In the genomic region with DNA sequence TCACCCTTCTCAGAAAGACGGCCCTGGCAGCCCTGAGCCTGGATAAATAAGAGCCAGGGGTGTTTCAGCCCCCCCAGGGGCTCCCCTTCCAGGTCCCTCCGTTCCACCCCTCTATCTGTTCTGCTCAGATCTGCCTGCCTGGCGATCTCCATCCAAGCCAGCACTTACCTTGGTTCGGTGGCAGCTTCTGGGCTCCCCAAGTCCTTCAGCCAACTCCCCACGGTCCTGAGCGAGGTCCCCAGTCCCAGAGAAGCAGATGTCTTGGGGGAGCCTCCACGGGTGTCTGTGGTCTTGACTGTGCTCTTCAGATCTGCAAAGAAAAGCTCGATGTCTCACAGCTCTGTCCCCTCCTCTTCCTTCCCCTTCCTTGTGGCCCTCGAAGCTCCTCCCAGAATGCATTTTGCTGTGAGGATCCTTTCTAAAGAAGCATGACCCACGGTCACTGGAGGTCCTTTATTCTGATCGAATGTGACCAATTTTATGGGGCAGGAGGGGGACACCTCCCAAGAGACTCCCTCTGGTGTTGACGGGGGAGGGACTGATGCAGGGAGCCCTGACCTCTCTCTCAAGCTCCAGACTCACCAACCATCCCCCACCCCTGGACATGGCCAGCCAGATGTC, we compare ENCODE assay signal across 1 cellular context.
TF ChIP-seq lines count a peak whose summit lies in the region.

A gene with protein sequence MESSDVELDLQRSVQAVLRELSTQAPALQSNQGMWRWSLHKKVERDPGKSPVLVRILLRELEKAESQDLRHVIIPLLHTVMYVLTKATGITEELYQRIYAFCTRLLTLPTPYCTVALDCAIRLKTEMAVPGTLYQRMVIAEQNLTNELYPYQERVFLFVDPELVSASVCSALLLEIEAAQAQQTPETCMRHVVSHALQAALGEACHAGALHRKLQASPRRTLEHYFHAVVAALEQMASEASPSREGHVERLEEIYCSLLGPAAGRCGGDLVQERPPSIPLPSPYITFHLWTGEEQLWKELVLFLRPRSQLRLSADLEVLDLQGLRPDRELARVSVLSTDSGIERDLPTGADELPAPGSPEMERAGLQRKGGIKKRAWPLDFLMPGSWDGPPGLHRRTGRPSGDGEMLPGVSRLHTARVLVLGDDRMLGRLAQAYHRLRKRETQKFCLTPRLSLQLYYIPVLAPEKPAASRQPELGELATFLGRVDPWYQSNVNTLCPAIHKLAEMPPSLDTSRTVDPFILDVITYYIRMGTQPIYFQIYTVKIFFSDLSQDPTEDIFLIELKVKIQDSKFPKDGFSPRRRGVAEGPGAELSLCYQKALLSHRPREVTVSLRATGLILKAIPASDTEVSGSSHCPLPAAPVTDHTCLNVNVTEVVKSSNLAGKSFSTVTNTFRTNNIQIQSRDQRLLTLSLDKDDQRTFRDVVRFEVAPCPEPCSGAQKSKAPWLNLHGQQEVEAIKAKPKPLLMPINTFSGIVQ (minus strand): TSS at position 314 of the 621 bp plus-strand sequence. CDS start 17,880 bp downstream, outside the sequence.

TF ChIP-seq in GM12878, 131 proteins besides CTCF, POLR2A, EP300 and RAD21 (continued from another document):
- TF ChIP-seq, protein P1, sequence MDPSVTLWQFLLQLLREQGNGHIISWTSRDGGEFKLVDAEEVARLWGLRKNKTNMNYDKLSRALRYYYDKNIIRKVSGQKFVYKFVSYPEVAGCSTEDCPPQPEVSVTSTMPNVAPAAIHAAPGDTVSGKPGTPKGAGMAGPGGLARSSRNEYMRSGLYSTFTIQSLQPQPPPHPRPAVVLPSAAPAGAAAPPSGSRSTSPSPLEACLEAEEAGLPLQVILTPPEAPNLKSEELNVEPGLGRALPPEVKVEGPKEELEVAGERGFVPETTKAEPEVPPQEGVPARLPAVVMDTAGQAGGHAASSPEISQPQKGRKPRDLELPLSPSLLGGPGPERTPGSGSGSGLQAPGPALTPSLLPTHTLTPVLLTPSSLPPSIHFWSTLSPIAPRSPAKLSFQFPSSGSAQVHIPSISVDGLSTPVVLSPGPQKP (IDR thresholded peaks at IDR 0.05; ENCODE audit: low read depth, low read length): no peak
- TF ChIP-seq, protein P2, sequence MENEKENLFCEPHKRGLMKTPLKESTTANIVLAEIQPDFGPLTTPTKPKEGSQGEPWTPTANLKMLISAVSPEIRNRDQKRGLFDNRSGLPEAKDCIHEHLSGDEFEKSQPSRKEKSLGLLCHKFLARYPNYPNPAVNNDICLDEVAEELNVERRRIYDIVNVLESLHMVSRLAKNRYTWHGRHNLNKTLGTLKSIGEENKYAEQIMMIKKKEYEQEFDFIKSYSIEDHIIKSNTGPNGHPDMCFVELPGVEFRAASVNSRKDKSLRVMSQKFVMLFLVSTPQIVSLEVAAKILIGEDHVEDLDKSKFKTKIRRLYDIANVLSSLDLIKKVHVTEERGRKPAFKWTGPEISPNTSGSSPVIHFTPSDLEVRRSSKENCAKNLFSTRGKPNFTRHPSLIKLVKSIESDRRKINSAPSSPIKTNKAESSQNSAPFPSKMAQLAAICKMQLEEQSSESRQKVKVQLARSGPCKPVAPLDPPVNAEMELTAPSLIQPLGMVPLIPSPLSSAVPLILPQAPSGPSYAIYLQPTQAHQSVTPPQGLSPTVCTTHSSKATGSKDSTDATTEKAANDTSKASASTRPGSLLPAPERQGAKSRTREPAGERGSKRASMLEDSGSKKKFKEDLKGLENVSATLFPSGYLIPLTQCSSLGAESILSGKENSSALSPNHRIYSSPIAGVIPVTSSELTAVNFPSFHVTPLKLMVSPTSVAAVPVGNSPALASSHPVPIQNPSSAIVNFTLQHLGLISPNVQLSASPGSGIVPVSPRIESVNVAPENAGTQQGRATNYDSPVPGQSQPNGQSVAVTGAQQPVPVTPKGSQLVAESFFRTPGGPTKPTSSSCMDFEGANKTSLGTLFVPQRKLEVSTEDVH (IDR thresholded peaks at IDR 0.05; ENCODE audit: low read depth, partially characterized antibody): no peak
- TF ChIP-seq, protein P3, sequence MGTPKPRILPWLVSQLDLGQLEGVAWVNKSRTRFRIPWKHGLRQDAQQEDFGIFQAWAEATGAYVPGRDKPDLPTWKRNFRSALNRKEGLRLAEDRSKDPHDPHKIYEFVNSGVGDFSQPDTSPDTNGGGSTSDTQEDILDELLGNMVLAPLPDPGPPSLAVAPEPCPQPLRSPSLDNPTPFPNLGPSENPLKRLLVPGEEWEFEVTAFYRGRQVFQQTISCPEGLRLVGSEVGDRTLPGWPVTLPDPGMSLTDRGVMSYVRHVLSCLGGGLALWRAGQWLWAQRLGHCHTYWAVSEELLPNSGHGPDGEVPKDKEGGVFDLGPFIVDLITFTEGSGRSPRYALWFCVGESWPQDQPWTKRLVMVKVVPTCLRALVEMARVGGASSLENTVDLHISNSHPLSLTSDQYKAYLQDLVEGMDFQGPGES (IDR thresholded peaks at IDR 0.05): no peak
- no peak for TF ChIP-seq ZZZ3 (IDR thresholded peaks at IDR 0.05; ENCODE audit: control insufficient read depth, insufficient read length, low read depth)
- no peak for TF ChIP-seq IRF4 (IDR thresholded peaks at IDR 0.05; ENCODE audit: low read depth, low read length)
- no peak for TF ChIP-seq HDGF (IDR thresholded peaks at IDR 0.05)
- no peak for TF ChIP-seq MEF2A (IDR thresholded peaks at IDR 0.05; ENCODE audit: insufficient read depth, low read depth, low read length)
- TF ChIP-seq SIN3A (IDR thresholded peaks at IDR 0.05; ENCODE audit: low read depth, low read length): no peak
- no peak for TF ChIP-seq CEBPB (IDR thresholded peaks at IDR 0.05; ENCODE audit: borderline replicate concordance in 1 of 2, low read depth in 2 of 2, low read length in 2 of 2)
- no peak for TF ChIP-seq NR2C2 (IDR thresholded peaks at IDR 0.05; ENCODE audit: borderline replicate concordance, control insufficient read depth, insufficient read length, low read depth)
- TF ChIP-seq KAT2A (conservative IDR thresholded peaks at IDR 0.05; ENCODE audit: control insufficient read depth, low read depth, low read length): no peak
- no peak for TF ChIP-seq SREBF1 (IDR thresholded peaks at IDR 0.05; ENCODE audit: low read length)
- TF ChIP-seq MTA3 (IDR thresholded peaks at IDR 0.05; ENCODE audit: borderline replicate concordance, low read length): no peak
- TF ChIP-seq TAF1 (IDR thresholded peaks at IDR 0.05; ENCODE audit: borderline replicate concordance, low read depth, low read length): peak; percentile 81
- TF ChIP-seq HDAC2 (IDR thresholded peaks at IDR 0.05): no peak
- TF ChIP-seq, protein P4, sequence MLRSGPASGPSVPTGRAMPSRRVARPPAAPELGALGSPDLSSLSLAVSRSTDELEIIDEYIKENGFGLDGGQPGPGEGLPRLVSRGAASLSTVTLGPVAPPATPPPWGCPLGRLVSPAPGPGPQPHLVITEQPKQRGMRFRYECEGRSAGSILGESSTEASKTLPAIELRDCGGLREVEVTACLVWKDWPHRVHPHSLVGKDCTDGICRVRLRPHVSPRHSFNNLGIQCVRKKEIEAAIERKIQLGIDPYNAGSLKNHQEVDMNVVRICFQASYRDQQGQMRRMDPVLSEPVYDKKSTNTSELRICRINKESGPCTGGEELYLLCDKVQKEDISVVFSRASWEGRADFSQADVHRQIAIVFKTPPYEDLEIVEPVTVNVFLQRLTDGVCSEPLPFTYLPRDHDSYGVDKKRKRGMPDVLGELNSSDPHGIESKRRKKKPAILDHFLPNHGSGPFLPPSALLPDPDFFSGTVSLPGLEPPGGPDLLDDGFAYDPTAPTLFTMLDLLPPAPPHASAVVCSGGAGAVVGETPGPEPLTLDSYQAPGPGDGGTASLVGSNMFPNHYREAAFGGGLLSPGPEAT (IDR thresholded peaks at IDR 0.05; ENCODE audit: low read depth): no peak
- no peak for TF ChIP-seq NR2F1 (conservative IDR thresholded peaks at IDR 0.05)
- no peak for TF ChIP-seq YY1 (IDR thresholded peaks at IDR 0.05; ENCODE audit: low read depth, low read length)
- TF ChIP-seq SREBF2 (IDR thresholded peaks at IDR 0.05; ENCODE audit: low read length): no peak
- no peak for TF ChIP-seq SUZ12 (IDR thresholded peaks at IDR 0.05; ENCODE audit: unreplicated experiment)
- TF ChIP-seq, protein P5, sequence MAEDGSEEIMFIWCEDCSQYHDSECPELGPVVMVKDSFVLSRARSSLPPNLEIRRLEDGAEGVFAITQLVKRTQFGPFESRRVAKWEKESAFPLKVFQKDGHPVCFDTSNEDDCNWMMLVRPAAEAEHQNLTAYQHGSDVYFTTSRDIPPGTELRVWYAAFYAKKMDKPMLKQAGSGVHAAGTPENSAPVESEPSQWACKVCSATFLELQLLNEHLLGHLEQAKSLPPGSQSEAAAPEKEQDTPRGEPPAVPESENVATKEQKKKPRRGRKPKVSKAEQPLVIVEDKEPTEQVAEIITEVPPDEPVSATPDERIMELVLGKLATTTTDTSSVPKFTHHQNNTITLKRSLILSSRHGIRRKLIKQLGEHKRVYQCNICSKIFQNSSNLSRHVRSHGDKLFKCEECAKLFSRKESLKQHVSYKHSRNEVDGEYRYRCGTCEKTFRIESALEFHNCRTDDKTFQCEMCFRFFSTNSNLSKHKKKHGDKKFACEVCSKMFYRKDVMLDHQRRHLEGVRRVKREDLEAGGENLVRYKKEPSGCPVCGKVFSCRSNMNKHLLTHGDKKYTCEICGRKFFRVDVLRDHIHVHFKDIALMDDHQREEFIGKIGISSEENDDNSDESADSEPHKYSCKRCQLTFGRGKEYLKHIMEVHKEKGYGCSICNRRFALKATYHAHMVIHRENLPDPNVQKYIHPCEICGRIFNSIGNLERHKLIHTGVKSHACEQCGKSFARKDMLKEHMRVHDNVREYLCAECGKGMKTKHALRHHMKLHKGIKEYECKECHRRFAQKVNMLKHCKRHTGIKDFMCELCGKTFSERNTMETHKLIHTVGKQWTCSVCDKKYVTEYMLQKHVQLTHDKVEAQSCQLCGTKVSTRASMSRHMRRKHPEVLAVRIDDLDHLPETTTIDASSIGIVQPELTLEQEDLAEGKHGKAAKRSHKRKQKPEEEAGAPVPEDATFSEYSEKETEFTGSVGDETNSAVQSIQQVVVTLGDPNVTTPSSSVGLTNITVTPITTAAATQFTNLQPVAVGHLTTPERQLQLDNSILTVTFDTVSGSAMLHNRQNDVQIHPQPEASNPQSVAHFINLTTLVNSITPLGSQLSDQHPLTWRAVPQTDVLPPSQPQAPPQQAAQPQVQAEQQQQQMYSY (CRISPR knock-in tag; IDR thresholded peaks at IDR 0.05): no peak
- TF ChIP-seq EGR1 (IDR thresholded peaks at IDR 0.05; ENCODE audit: borderline replicate concordance in 1 of 2, low read depth in 2 of 2, low read length in 2 of 2): no peak
- TF ChIP-seq BRCA1 (IDR thresholded peaks at IDR 0.05; ENCODE audit: low read depth, low read length): no peak
- TF ChIP-seq STAT3 (IDR thresholded peaks at IDR 0.05; ENCODE audit: low read depth, low read length): no peak
- no peak for TF ChIP-seq MYB (IDR thresholded peaks at IDR 0.05; ENCODE audit: borderline replicate concordance, low read depth, low read length)
- no peak for TF ChIP-seq SMC3 (IDR thresholded peaks at IDR 0.05; ENCODE audit: borderline replicate concordance, low read length)
- TF ChIP-seq, protein P6, sequence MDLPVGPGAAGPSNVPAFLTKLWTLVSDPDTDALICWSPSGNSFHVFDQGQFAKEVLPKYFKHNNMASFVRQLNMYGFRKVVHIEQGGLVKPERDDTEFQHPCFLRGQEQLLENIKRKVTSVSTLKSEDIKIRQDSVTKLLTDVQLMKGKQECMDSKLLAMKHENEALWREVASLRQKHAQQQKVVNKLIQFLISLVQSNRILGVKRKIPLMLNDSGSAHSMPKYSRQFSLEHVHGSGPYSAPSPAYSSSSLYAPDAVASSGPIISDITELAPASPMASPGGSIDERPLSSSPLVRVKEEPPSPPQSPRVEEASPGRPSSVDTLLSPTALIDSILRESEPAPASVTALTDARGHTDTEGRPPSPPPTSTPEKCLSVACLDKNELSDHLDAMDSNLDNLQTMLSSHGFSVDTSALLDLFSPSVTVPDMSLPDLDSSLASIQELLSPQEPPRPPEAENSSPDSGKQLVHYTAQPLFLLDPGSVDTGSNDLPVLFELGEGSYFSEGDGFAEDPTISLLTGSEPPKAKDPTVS (IDR thresholded peaks at IDR 0.05; ENCODE audit: low read depth, low read length): no peak
- TF ChIP-seq NRF1 (conservative IDR thresholded peaks at IDR 0.05; ENCODE audit: low read depth, low read length): no peak
- TF ChIP-seq MXI1 (IDR thresholded peaks at IDR 0.05; ENCODE audit: low read depth, low read length): no peak
- no peak for TF ChIP-seq CREM (IDR thresholded peaks at IDR 0.05; ENCODE audit: low read depth)
- TF ChIP-seq EZH2 (IDR thresholded peaks at IDR 0.05; ENCODE audit: borderline replicate concordance, control insufficient read depth, low read depth, low read length): no peak
TF ChIP-seq in GM12878: peak in this region for 19.
